ENCODE assay signal across 14 cellular contexts in the genomic region with DNA sequence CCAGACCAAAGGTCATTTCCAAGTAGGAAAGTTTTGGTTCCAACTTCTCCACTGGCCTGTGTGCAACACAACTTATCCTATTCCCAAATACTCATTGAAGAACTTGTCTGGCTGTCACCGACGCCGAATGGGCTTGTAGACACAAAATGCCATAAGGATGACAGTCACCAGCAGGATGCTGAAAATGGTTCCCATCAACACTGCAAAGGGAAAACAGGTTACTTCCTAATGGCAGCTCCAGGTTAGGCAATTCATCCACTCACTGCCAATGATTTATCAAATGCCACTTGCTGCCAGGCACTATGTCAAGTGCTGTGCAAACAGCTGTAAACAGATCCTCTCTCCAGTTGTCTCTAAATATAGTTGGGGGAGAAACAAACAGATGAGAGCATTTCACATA. TPM values are rescaled to one million over a fixed set of nuclear protein-coding genes. Genes with fewer than 3 reads are reported as not detected.
DNase-seq lines count a peak whose midpoint lies in the region; ATAC-seq and TF ChIP-seq lines count a peak whose summit lies in the region.
"Had no signal": no experiment of that assay in that cellular context is flagged by ENCODE, and none has a peak within 500 bp of the region (broad histone marks: within the 10 kb centered on the region; RNA-seq: fewer than 3 reads in every experiment).

No MANE protein-coding gene starts in this region.

- H3K79me1 ChIP-seq in IMR-90 (ENCODE audit: low read depth in 1 of 2, low read length in 2 of 2), result peaks cover 28 to 61% of the 10 kb centered on the region in 2 experiments

- no peaks in the 10 kb centered on the region for H3K9me3 ChIP-seq in BLaER1
- no peaks in the 10 kb centered on the region for H3K9me3 ChIP-seq in IMR-90 (ENCODE audit: control insufficient read depth, insufficient read depth, low read length)
- H3K9me3 ChIP-seq in adipocyte (ENCODE audit: control insufficient read depth, low read length), result no peaks in the 10 kb centered on the region
- no peaks in the 10 kb centered on the region for H3K9me3 ChIP-seq in right lobe of liver
- H3K9me3 ChIP-seq in SK-N-SH, result no peaks in the 10 kb centered on the region

- TF ChIP-seq POLR2A in IMR-90 (IDR thresholded peaks at IDR 0.05; ENCODE audit: low read depth, low read length) (no peak), right lobe of liver (IDR thresholded peaks at IDR 0.05) (no peak)

- peaks cover 34% of the 10 kb centered on the region for H3F3A ChIP-seq in SK-N-SH (replicated peaks; ENCODE audit: insufficient read depth)

- no peak for TF ChIP-seq CTCF in IMR-90 (conservative IDR thresholded peaks at IDR 0.05; ENCODE audit: low read depth, low read length)
- no peak for TF ChIP-seq CTCF in right lobe of liver (IDR thresholded peaks at IDR 0.05)
- no peak for TF ChIP-seq CTCF in SK-N-SH (IDR thresholded peaks at IDR 0.05)

- H4K91ac ChIP-seq in IMR-90 (ENCODE audit: insufficient read depth, low read depth, low read length), result no peak overlapping the region

- CTCF ChIA-PET in IMR-90 (lab: Yijun Ruan, JAX), result interaction anchor here (0.6 to 0.7 kb wide), 2 partner anchors 10 to 480 kb away, joined by 3 read pairs; no protein-coding TSS in a partner anchor
- CTCF ChIA-PET in SK-N-SH (lab: Yijun Ruan, JAX), result interaction anchor here (0.7 to 1.2 kb wide), 4 partner anchors 16 to 298 kb away, joined by 3 read pairs; no protein-coding TSS in a partner anchor

- H3K23ac ChIP-seq in IMR-90 (ENCODE audit: low read depth, low read length), result 0 out of 2 replicates have a peak overlapping the region, but pooled peaks have one; percentile 17

- peaks cover 80% of the 10 kb centered on the region for H3K79me2 ChIP-seq in SK-N-SH (ENCODE audit: insufficient read depth)

- TF ChIP-seq RAD21 in IMR-90 (IDR thresholded peaks at IDR 0.05; ENCODE audit: low read length) (no peak), SK-N-SH (IDR thresholded peaks at IDR 0.05; ENCODE audit: low read length) (no peak)

- H3K4me2 ChIP-seq in BLaER1 (peak overlapping the region; percentile 57), IMR-90 (ENCODE audit: low read depth, low read length) (no peak overlapping the region), SK-N-SH (no peak overlapping the region)

- peak overlapping the region; percentile 72 for H2BK5ac ChIP-seq in IMR-90 (ENCODE audit: low read depth, low read length, poor library complexity, severe bottlenecking)

- no CpG with 5 or more reads among the region's 3 CpGs for WGBS in IMR-90 (ENCODE audit: extremely low coverage in 2 of 2, insufficient read length in 1 of 2), 2 experiments
- 13% methylated on average over 3 of the region's 3 CpGs for WGBS in right lobe of liver (ENCODE audit: insufficient coverage, low coverage, low lambda C conversion rate, missing lambda C conversion rate)
- 93% methylated on average over 3 of the region's 3 CpGs for WGBS in SK-N-SH (ENCODE audit: low lambda C conversion rate)

- H4K5ac ChIP-seq in IMR-90 (ENCODE audit: low read depth, low read length), result peak overlapping the region; percentile 52

- no peak for ATAC-seq in IMR-90 (ENCODE audit: low read depth)
- peak; percentile 67 to 86 (median 82) for ATAC-seq in right lobe of liver
- ATAC-seq in HG03378 (IDR thresholded peaks at IDR 0.05; ENCODE audit: unreplicated experiment), result no peak

- POLR2A ChIA-PET in IMR-90 (lab: Charles Lee; ENCODE audit: unreplicated experiment), result no interaction called here
- POLR2A ChIA-PET in SK-N-SH (lab: Yijun Ruan, JAX), result no interaction called here

- peaks cover 83% of the 10 kb centered on the region for H3K4me1 ChIP-seq in BLaER1
- peaks cover 29% of the 10 kb centered on the region for H3K4me1 ChIP-seq in IMR-90 (ENCODE audit: control insufficient read depth, insufficient read depth, low read length)
- peaks cover 44% of the 10 kb centered on the region for H3K4me1 ChIP-seq in adipocyte (ENCODE audit: control insufficient read depth, insufficient read depth, low read length)
- peaks cover 0 to 60% (median 20%) of the 10 kb centered on the region in 4 donors for H3K4me1 ChIP-seq in right lobe of liver
- peaks cover 7 to 22% of the 10 kb centered on the region in 2 experiments; a peak in 3 of 4 replicates for H3K4me1 ChIP-seq in SK-N-SH (ENCODE audit: control insufficient read depth in 1 of 2, insufficient read depth in 2 of 2, low read depth in 1 of 2, low read length in 1 of 2)

- no peak overlapping the region for H3K9ac ChIP-seq in BLaER1
- H3K9ac ChIP-seq in IMR-90 (ENCODE audit: low read depth, low read length), result no peak overlapping the region
- peak overlapping the region; percentile 59 for H3K9ac ChIP-seq in adipocyte (ENCODE audit: low read length)
- H3K9ac ChIP-seq in SK-N-SH, result no peak overlapping the region

- no peak overlapping the region for H2AK9ac ChIP-seq in IMR-90 (replicated peaks; ENCODE audit: low read depth, low read length, poor library complexity)

- H3K18ac ChIP-seq in IMR-90 (ENCODE audit: low read depth, low read length), result no peak overlapping the region; the same call in 1 of the 2 replicates

- H4K20me1 ChIP-seq in BLaER1, result peaks cover 2% of the 10 kb centered on the region; the same call in 1 of the 2 replicates
- H4K20me1 ChIP-seq in IMR-90 (ENCODE audit: insufficient read depth, low read length), result peaks cover 18% of the 10 kb centered on the region
- H4K20me1 ChIP-seq in SK-N-SH (ENCODE audit: insufficient read depth), result peaks cover 6% of the 10 kb centered on the region; the same call in 1 of the 2 replicates

- H3K4me3 ChIP-seq in BLaER1, result no peak overlapping the region
- H3K4me3 ChIP-seq in IMR-90 (ENCODE audit: insufficient read depth, low read depth, low read length), result no peak overlapping the region
- H3K4me3 ChIP-seq in adipocyte (ENCODE audit: low read length), result no peak overlapping the region
- no peak overlapping the region for H3K4me3 ChIP-seq in right lobe of liver
- H3K4me3 ChIP-seq in SK-N-SH (ENCODE audit: low read depth in 2 of 2, low read length in 1 of 2), result no peak overlapping the region
- H3K4me3 ChIP-seq: GM12878 had no signal

- no peak for TF ChIP-seq EP300 in SK-N-SH (IDR thresholded peaks at IDR 0.05; ENCODE audit: borderline replicate concordance in 1 of 2, low read depth in 1 of 2, low read length in 1 of 2)

- no peak overlapping the region for H2AFZ ChIP-seq in IMR-90 (replicated peaks; ENCODE audit: low read length, poor library complexity)
- no peak overlapping the region for H2AFZ ChIP-seq in SK-N-SH (ENCODE audit: low read depth)

- H3K9me2 ChIP-seq in SK-N-SH, result no peaks in the 10 kb centered on the region

- H2BK15ac ChIP-seq in IMR-90 (ENCODE audit: low read depth, low read length), result no peak overlapping the region

- dilution Hi-C loops in IMR-90 (cut with HindIII; ENCODE audit: low sequenced_read_pairs, unreplicated experiment), result no loop called here

- no peak overlapping the region for H2BK120ac ChIP-seq in IMR-90 (ENCODE audit: low read depth, low read length)

- peak overlapping the region; percentile 30; the same call in 1 of the 2 replicates for H3K14ac ChIP-seq in IMR-90 (replicated peaks; ENCODE audit: low read depth, low read length)

- H4K8ac ChIP-seq in IMR-90 (ENCODE audit: low read depth in 2 of 2, low read length in 2 of 2), result no peak overlapping the region

- peak overlapping the region; percentile 7; the same call in 1 of the 2 replicates for H3K56ac ChIP-seq in IMR-90 (ENCODE audit: extremely low read depth, insufficient read depth, low read length)

- H3K36me3 ChIP-seq in BLaER1 (peaks cover 49% of the 10 kb centered on the region), IMR-90 (ENCODE audit: control insufficient read depth, insufficient read depth, low read length) (peaks cover 20% of the 10 kb centered on the region), adipocyte (ENCODE audit: control insufficient read depth, insufficient read depth, low read length, severe bottlenecking) (peaks cover 27% of the 10 kb centered on the region), right lobe of liver (peaks cover 0 to 14% (median 0%) of the 10 kb centered on the region in 4 donors), SK-N-SH (replicated peaks in 1 of 2; ENCODE audit: control insufficient read depth in 1 of 2, insufficient read depth in 2 of 2, low read length in 1 of 2) (peaks cover 24 to 32% of the 10 kb centered on the region in 2 experiments)

- peak overlapping the region; percentile 9 for H3K4ac ChIP-seq in IMR-90 (ENCODE audit: low read depth, low read length)

- intact Hi-C loops in IMR-90 (cut with micrococcal nuclease), result no loop called here
- intact Hi-C loops in right lobe of liver (cut with DNase I), result loop anchor here in 1 of 2 donors (5.0 kb wide), 1 partner anchor 210 kb away; no protein-coding TSS in a partner anchor

- H2AK5ac ChIP-seq in IMR-90 (ENCODE audit: low read depth, low read length), result peak overlapping the region; percentile 49

- DNase-seq in IMR-90 (no peak), adipocyte (ENCODE audit: low read depth) (no peak), right lobe of liver (peak in 2 of 3 donors; percentile 35 to 77), MV-4-11 (lab: John Stamatoyannopoulos, UW) (no peak), KG1 (lab: John Stamatoyannopoulos, UW) (no peak), SK-N-SH (no peak)
- DNase-seq: amniotic stem cell, Calu3, NCI-H146, posterior cingulate gyrus, RPMI8226 had no signal

- in situ Hi-C loops in IMR-90 (cut with MboI; ENCODE audit: low sequenced_read_pairs), result no loop called here

- peaks cover 23% of the 10 kb centered on the region for H3K9me1 ChIP-seq in IMR-90 (ENCODE audit: insufficient read depth, low read length)

- H2BK20ac ChIP-seq in IMR-90 (ENCODE audit: low read depth, low read length), result peak overlapping the region; percentile 53; the same call in 1 of the 2 replicates

- BruUV-seq in IMR-90 (replicated peaks; lab: Mats Ljungman, UMichigan), result no TSS peak

- H3K27me3 ChIP-seq in BLaER1, result no peaks in the 10 kb centered on the region
- H3K27me3 ChIP-seq in IMR-90 (ENCODE audit: control insufficient read depth, insufficient read depth, low read length), result no peaks in the 10 kb centered on the region
- no peaks in the 10 kb centered on the region for H3K27me3 ChIP-seq in adipocyte (replicated peaks; ENCODE audit: control insufficient read depth, insufficient read depth, low read length)
- no peaks in the 10 kb centered on the region for H3K27me3 ChIP-seq in right lobe of liver
- no peaks in the 10 kb centered on the region for H3K27me3 ChIP-seq in SK-N-SH (ENCODE audit: insufficient read depth)

- peak overlapping the region; percentile 65 for H3K27ac ChIP-seq in BLaER1
- peak overlapping the region; percentile 42; the same call in 1 of the 2 replicates for H3K27ac ChIP-seq in IMR-90 (ENCODE audit: insufficient read depth, low read length)
- H3K27ac ChIP-seq in right lobe of liver, result peak overlapping the region; percentile 75 to 97 (median 92)
- H3K27ac ChIP-seq in SK-N-SH (ENCODE audit: low read depth in 2 of 2, low read length in 1 of 2), result no peak overlapping the region

RNA-seq across cellular contexts. Expression of a gene that starts 6.1 kb away (rescaled TPM):
- total RNA-seq in IMR-90 (2012; rRNA removed), result 5.0 and 6.7 TPM in 2 replicates
- polyA plus RNA-seq in IMR-90 (2012; rRNA removed), result 6.2 and 7.1 TPM in 2 replicates
- polyA plus RNA-seq in IMR-90 (2012; cell fraction: cytosol; rRNA removed), result 5.0 and 10.8 TPM in 2 replicates
- 8.1 and 15.5 TPM in 2 replicates for polyA plus RNA-seq in IMR-90 (2012; cell fraction: nucleus; rRNA removed; ENCODE audit: low replicate concordance)
- total RNA-seq in right lobe of liver, result 10 to 100 TPM in 1 of 6 experiments, 1 to 10 TPM in 5; 3.0 to 10.1 (median 6.4) TPM
- 29.2 and 38.3 TPM in 2 replicates for polyA plus RNA-seq in SK-N-SH (2012; rRNA removed)
- polyA plus RNA-seq in SK-N-SH (2012; cell fraction: cytosol; rRNA removed), result 34.8 and 37.0 TPM in 2 replicates
- 34.6 and 50.8 TPM in 2 replicates for polyA plus RNA-seq in SK-N-SH (2012; cell fraction: nucleus; rRNA removed)

RNA-seq across cellular contexts. Expression of a gene that starts 43.0 kb away (rescaled TPM):
- total RNA-seq in IMR-90 (2012; rRNA removed) (364 and 449 TPM in 2 replicates), right lobe of liver (10 to 100 TPM; 14.4 to 33.7 (median 24.6) TPM)
- polyA plus RNA-seq in IMR-90 (2012; rRNA removed) (299 and 308 TPM in 2 replicates), SK-N-SH (2012; rRNA removed) (42.8 and 55.1 TPM in 2 replicates)
- 51.0 and 243 TPM in 2 replicates for polyA plus RNA-seq in IMR-90 (2012; cell fraction: cytosol; rRNA removed)
- polyA plus RNA-seq in IMR-90 (2012; cell fraction: nucleus; rRNA removed; ENCODE audit: low replicate concordance), result 516 and 695 TPM in 2 replicates
- polyA plus RNA-seq in SK-N-SH (2012; cell fraction: cytosol; rRNA removed), result 49.7 and 50.8 TPM in 2 replicates
- 64.7 and 121 TPM in 2 replicates for polyA plus RNA-seq in SK-N-SH (2012; cell fraction: nucleus; rRNA removed)

RNA-seq across cellular contexts. Expression of a gene that starts 46.1 kb away (rescaled TPM):
- total RNA-seq in IMR-90 (2012; rRNA removed), result 60.5 and 71.9 TPM in 2 replicates
- polyA plus RNA-seq in IMR-90 (2012; rRNA removed), result 43.0 and 48.0 TPM in 2 replicates
- polyA plus RNA-seq in IMR-90 (2012; cell fraction: cytosol; rRNA removed), result 20.8 and 21.1 TPM in 2 replicates
- 42.7 and 138 TPM in 2 replicates for polyA plus RNA-seq in IMR-90 (2012; cell fraction: nucleus; rRNA removed; ENCODE audit: low replicate concordance)
- 10 to 100 TPM; 13.3 to 24.8 (median 16.8) TPM for total RNA-seq in right lobe of liver
- 21.2 and 23.1 TPM in 2 replicates for polyA plus RNA-seq in SK-N-SH (2012; rRNA removed)
- polyA plus RNA-seq in SK-N-SH (2012; cell fraction: cytosol; rRNA removed), result 18.1 and 20.1 TPM in 2 replicates
- 48.3 and 65.4 TPM in 2 replicates for polyA plus RNA-seq in SK-N-SH (2012; cell fraction: nucleus; rRNA removed)

Comparison
In these comparisons a context has a peak if more than half of its experiments do, and no peak if none do; other contexts are left out.
1. H3K27ac ChIP-seq: peak in BLaER1 (single experiment), IMR-90 (single experiment) and right lobe of liver (3 of 3); none in SK-N-SH (0 of 2).
2. ATAC-seq: peak in right lobe of liver (4 of 4); none in IMR-90 (single experiment) and HG03378 (single experiment).
3. DNase-seq: peak in right lobe of liver (2 of 3); none in IMR-90 (single experiment), adipocyte (single experiment), MV-4-11 (single experiment), KG1 (single experiment) and SK-N-SH (single experiment).
4. RNA of a gene that starts 43.0 kb away (total RNA-seq): 364 to 449 TPM in IMR-90; 14.4 to 33.7 TPM in right lobe of liver; every median in the first group is over 10 times any median in the second.